In the genomic region with DNA sequence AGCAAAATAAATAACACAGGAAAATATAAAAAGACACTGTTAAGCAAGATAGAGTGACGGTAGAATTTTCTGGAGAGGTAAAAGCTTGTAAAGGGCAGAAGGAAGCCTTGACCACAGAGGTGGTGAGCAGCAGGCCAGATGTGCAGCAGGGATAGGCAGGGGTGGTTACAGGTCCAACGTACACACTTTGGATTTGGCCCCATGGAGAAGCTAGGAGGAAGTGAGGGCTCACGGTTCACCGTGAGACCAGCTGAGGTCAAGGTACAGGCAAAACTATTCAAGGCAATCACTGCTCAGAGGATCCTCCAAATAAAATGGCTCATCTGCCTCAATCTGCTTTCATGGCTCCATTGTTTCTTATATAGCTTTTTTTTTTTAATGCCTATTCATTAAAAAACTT, we compare ENCODE assay signal across 31 cellular contexts.
"Had no signal": no experiment of that assay in that cellular context is flagged by ENCODE, and none has a peak within 500 bp of the region (broad histone marks: within the 10 kb centered on the region; RNA-seq: fewer than 3 reads in every experiment).

No MANE protein-coding gene starts in this region.

- H3K9me3 ChIP-seq: MG63, Peyer's patch had no signal

- H3K36me3 Mint-ChIP-seq: activated naive CD8-positive, alpha-beta T cell treated with anti-CD3 and anti-CD28 coated beads for 36 hours had no signal

- H3K27ac ChIP-seq: brain microvascular endothelial cell, Peyer's patch, WERI-Rb-1 had no signal

- H3K4me3 Mint-ChIP-seq: activated CD4-positive, alpha-beta memory T cell treated with anti-CD3 and anti-CD28 coated beads, Interleukin-2, amount 10 ng/mL, durations not matched to agents 7 days and 5 days; activated naive CD8-positive, alpha-beta T cell treated with anti-CD3 and anti-CD28 coated beads for 36 hours; activated T-cell treated with anti-CD3 and anti-CD28 coated beads, Interleukin-2, amount 50 U/mL, for 72 hours; activated T-helper 17 cell treated with anti-CD3 and anti-CD28 coated beads, Interleukin-2, amount 50 U/mL, for 72 hours had no signal

- DNase-seq: activated CD4-positive, alpha-beta memory T cell treated with anti-CD3 and anti-CD28 coated beads, Interleukin-2, amount 10 ng/mL, durations not matched to agents 7 days and 5 days; activated CD4-positive, alpha-beta T cell treated with anti-CD3 and anti-CD28 coated beads for 1 hour; activated CD4-positive, alpha-beta T cell treated with anti-CD3 and anti-CD28 coated beads for 48 hours; activated CD4-positive, CD25-positive, alpha-beta regulatory T cell; activated effector memory CD4-positive, alpha-beta T cell treated with anti-CD3 and anti-CD28 coated beads, Interleukin-2, amount 50 U/mL, for 16 hours; activated naive CD4-positive, alpha-beta T cell; activated naive CD4-positive, alpha-beta T cell treated with anti-CD3 and anti-CD28 coated beads, Interleukin-2, amount 50 U/mL, for 16 hours; activated naive CD8-positive, alpha-beta T cell treated with anti-CD3 and anti-CD28 coated beads for 36 hours; activated T-cell treated with anti-CD3 and anti-CD28 coated beads, Interleukin-2, amount 50 U/mL, for 1 hour; activated T-cell treated with anti-CD3 and anti-CD28 coated beads, Interleukin-2, amount 50 U/mL, for 72 hours; amniotic stem cell; aorta; brain microvascular endothelial cell; Karpas-422; KBM-7; MG63; NCI-H1048; NCI-H1436 treated with DMSO at 0.1 percent for 48 hours; NCI-H1694 treated with DMSO at 0.1 percent for 48 hours; NCI-H2029; NCI-H345; NCI-H524 treated with DMSO at 0.1 percent for 48 hours; PC-3; Peyer's patch; RPMI8226; SW 1271; T-helper 1 cell; T-helper 2 cell; T-helper 9 cell; WERI-Rb-1 had no signal

- ATAC-seq: activated T-cell treated with anti-CD3 and anti-CD28 coated beads, Interleukin-2, amount 50 U/mL, for 72 hours; activated T-helper 17 cell treated with anti-CD3 and anti-CD28 coated beads, Interleukin-2, amount 50 U/mL, for 72 hours; PC-3 had no signal

- H3K36me3 ChIP-seq: brain microvascular endothelial cell, MG63, Peyer's patch, WERI-Rb-1 had no signal

- H3K27ac Mint-ChIP-seq: activated CD4-positive, alpha-beta memory T cell treated with anti-CD3 and anti-CD28 coated beads, Interleukin-2, amount 10 ng/mL, durations not matched to agents 7 days and 5 days; activated naive CD8-positive, alpha-beta T cell treated with anti-CD3 and anti-CD28 coated beads for 36 hours; activated T-cell treated with anti-CD3 and anti-CD28 coated beads, Interleukin-2, amount 50 U/mL, for 72 hours; activated T-helper 17 cell treated with anti-CD3 and anti-CD28 coated beads, Interleukin-2, amount 50 U/mL, for 72 hours had no signal

- H3K27me3 ChIP-seq: brain microvascular endothelial cell, MG63, Peyer's patch had no signal

- H3K4me3 ChIP-seq: MG63, Peyer's patch had no signal

- H3K9me3 Mint-ChIP-seq: activated CD4-positive, alpha-beta memory T cell treated with anti-CD3 and anti-CD28 coated beads, Interleukin-2, amount 10 ng/mL, durations not matched to agents 7 days and 5 days; activated naive CD8-positive, alpha-beta T cell treated with anti-CD3 and anti-CD28 coated beads for 36 hours; activated T-cell treated with anti-CD3 and anti-CD28 coated beads, Interleukin-2, amount 50 U/mL, for 72 hours; activated T-helper 17 cell treated with anti-CD3 and anti-CD28 coated beads, Interleukin-2, amount 50 U/mL, for 72 hours had no signal

- H3K4me1 Mint-ChIP-seq: activated CD4-positive, alpha-beta memory T cell treated with anti-CD3 and anti-CD28 coated beads, Interleukin-2, amount 10 ng/mL, durations not matched to agents 7 days and 5 days; activated naive CD8-positive, alpha-beta T cell treated with anti-CD3 and anti-CD28 coated beads for 36 hours; activated T-helper 17 cell treated with anti-CD3 and anti-CD28 coated beads, Interleukin-2, amount 50 U/mL, for 72 hours had no signal
